In the genomic region with DNA sequence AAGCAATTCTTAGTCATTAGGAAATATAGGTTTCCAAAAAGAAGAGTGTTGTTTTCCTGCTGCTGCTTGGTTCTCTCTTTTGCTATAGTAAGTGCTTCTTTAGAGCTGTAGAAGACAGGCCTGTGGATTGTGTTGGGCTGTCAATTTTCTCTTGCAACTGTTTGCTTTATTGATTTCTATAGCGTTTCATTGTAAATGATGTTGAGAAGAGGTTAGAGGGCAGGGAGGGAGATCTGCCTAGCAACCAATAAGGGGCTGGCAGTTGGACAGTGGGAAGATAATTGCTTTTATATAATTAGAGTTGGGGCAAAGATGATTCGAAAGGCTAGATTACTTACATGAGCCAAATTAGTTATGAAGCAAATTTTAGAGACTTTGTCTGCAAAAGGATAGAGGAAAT, we compare ENCODE assay signal across 1 cellular context.
TF ChIP-seq lines count a peak whose summit lies in the region.

No MANE protein-coding gene starts in this region.

TF ChIP-seq in HepG2, 621 proteins besides CTCF, POLR2A, EP300 and RAD21 (continued from another document):
- TF ChIP-seq, protein P1, sequence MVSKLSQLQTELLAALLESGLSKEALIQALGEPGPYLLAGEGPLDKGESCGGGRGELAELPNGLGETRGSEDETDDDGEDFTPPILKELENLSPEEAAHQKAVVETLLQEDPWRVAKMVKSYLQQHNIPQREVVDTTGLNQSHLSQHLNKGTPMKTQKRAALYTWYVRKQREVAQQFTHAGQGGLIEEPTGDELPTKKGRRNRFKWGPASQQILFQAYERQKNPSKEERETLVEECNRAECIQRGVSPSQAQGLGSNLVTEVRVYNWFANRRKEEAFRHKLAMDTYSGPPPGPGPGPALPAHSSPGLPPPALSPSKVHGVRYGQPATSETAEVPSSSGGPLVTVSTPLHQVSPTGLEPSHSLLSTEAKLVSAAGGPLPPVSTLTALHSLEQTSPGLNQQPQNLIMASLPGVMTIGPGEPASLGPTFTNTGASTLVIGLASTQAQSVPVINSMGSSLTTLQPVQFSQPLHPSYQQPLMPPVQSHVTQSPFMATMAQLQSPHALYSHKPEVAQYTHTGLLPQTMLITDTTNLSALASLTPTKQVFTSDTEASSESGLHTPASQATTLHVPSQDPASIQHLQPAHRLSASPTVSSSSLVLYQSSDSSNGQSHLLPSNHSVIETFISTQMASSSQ (IDR thresholded peaks at IDR 0.05; ENCODE audit: low read depth), result no peak
- TF ChIP-seq, protein P1 (CRISPR knock-in tag; IDR thresholded peaks at IDR 0.05; ENCODE audit: borderline replicate concordance), result no peak
- no peak for TF ChIP-seq CBX2 (IDR thresholded peaks at IDR 0.05; ENCODE audit: low read depth, low read length)
- TF ChIP-seq CBX2 (CRISPR knock-in tag; IDR thresholded peaks at IDR 0.05; ENCODE audit: low read depth), result no peak
- TF ChIP-seq, protein P2, sequence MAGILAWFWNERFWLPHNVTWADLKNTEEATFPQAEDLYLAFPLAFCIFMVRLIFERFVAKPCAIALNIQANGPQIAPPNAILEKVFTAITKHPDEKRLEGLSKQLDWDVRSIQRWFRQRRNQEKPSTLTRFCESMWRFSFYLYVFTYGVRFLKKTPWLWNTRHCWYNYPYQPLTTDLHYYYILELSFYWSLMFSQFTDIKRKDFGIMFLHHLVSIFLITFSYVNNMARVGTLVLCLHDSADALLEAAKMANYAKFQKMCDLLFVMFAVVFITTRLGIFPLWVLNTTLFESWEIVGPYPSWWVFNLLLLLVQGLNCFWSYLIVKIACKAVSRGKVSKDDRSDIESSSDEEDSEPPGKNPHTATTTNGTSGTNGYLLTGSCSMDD (CRISPR knock-in tag; IDR thresholded peaks at IDR 0.05), result no peak
- TF ChIP-seq, protein P3, sequence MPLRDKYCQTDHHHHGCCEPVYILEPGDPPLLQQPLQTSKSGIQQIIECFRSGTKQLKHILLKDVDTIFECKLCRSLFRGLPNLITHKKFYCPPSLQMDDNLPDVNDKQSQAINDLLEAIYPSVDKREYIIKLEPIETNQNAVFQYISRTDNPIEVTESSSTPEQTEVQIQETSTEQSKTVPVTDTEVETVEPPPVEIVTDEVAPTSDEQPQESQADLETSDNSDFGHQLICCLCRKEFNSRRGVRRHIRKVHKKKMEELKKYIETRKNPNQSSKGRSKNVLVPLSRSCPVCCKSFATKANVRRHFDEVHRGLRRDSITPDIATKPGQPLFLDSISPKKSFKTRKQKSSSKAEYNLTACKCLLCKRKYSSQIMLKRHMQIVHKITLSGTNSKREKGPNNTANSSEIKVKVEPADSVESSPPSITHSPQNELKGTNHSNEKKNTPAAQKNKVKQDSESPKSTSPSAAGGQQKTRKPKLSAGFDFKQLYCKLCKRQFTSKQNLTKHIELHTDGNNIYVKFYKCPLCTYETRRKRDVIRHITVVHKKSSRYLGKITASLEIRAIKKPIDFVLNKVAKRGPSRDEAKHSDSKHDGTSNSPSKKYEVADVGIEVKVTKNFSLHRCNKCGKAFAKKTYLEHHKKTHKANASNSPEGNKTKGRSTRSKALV (CRISPR knock-in tag; IDR thresholded peaks at IDR 0.05), result no peak
- TF ChIP-seq ZC3H4 (CRISPR knock-in tag; IDR thresholded peaks at IDR 0.05; ENCODE audit: borderline replicate concordance), result no peak
- no peak for TF ChIP-seq MBNL3 (CRISPR knock-in tag; conservative IDR thresholded peaks at IDR 0.05)
- TF ChIP-seq FOXA3 (CRISPR knock-in tag; IDR thresholded peaks at IDR 0.05), result peak; percentile 31; the same call in 1 of the 2 replicates
- TF ChIP-seq, protein P4, sequence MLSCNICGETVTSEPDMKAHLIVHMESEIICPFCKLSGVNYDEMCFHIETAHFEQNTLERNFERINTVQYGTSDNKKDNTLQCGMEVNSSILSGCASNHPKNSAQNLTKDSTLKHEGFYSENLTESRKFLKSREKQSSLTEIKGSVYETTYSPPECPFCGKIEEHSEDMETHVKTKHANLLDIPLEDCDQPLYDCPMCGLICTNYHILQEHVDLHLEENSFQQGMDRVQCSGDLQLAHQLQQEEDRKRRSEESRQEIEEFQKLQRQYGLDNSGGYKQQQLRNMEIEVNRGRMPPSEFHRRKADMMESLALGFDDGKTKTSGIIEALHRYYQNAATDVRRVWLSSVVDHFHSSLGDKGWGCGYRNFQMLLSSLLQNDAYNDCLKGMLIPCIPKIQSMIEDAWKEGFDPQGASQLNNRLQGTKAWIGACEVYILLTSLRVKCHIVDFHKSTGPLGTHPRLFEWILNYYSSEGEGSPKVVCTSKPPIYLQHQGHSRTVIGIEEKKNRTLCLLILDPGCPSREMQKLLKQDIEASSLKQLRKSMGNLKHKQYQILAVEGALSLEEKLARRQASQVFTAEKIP (CRISPR knock-in tag; IDR thresholded peaks at IDR 0.05; ENCODE audit: borderline replicate concordance), result no peak
- TF ChIP-seq ZNF292 (CRISPR knock-in tag; IDR thresholded peaks at IDR 0.05; ENCODE audit: borderline replicate concordance, low read depth), result peak; percentile 30; the same call in 1 of the 2 replicates
- TF ChIP-seq TBP (CRISPR knock-in tag; IDR thresholded peaks at IDR 0.05), result no peak
- no peak for TF ChIP-seq ZKSCAN8 (CRISPR knock-in tag; IDR thresholded peaks at IDR 0.05; ENCODE audit: borderline replicate concordance)
- no peak for TF ChIP-seq NCOA5 (CRISPR knock-in tag; IDR thresholded peaks at IDR 0.05)
- TF ChIP-seq, protein P5, sequence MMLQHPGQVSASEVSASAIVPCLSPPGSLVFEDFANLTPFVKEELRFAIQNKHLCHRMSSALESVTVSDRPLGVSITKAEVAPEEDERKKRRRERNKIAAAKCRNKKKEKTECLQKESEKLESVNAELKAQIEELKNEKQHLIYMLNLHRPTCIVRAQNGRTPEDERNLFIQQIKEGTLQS (CRISPR knock-in tag; IDR thresholded peaks at IDR 0.05), result no peak
- no peak for TF ChIP-seq ZNF101 (CRISPR knock-in tag; IDR thresholded peaks at IDR 0.05; ENCODE audit: borderline replicate concordance, low read depth)
- TF ChIP-seq RFXAP (CRISPR knock-in tag; IDR thresholded peaks at IDR 0.05; ENCODE audit: borderline replicate concordance), result peak; percentile 98
TF ChIP-seq in HepG2: peak in this region for 17.
